ENCODE assay signal across 13 cellular contexts in the genomic region with DNA sequence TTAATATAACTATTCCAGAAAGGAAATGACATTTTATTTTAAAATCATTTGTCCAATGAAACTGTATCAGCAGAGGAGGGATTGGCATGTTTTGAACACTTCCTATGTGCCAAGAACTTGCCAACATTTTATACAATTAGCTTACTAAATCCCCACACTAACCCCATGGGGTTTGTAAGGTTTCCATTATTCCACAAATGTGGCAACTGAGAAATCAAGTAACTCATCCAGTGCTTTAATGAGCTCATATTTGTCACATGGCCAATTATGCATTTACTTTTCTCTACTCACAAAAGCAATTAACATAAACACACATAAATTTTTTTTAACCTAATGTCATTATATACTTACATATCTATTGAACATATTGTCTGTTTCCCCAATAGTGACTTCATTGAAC.
"Had no signal": no experiment of that assay in that cellular context is flagged by ENCODE, and none has a peak within 500 bp of the region (broad histone marks: within the 10 kb centered on the region; RNA-seq: fewer than 3 reads in every experiment).

No MANE protein-coding gene starts in this region.

- DNase-seq: activated CD4-positive, alpha-beta T cell treated with anti-CD3 and anti-CD28 coated beads, Interleukin-2, amount 50 U/mL, for 4 hours; activated CD4-positive, CD25-positive, alpha-beta regulatory T cell treated with anti-CD3 and anti-CD28 coated beads, Interleukin-2, amount 50 U/mL, for 72 hours; activated naive CD4-positive, alpha-beta T cell treated with anti-CD3 and anti-CD28 coated beads for 36 hours; foreskin melanocyte; head of caudate nucleus; immature natural killer cell; nucleus accumbens; stimulated activated CD4-positive, alpha-beta T cell treated with anti-CD3 and anti-CD28 coated beads, Interleukin-2, amount 100 ng/mL, for 48 hours; stimulated activated naive B cell treated with anti-CD40 and anti-IgM and Interleukin-4, amounts not matched to agents 10 μg/mL and 1 μg/mL and 100 μg/mL, for 72 hours; thyroid gland; uterus had no signal

- ATAC-seq: activated T-helper 17 cell treated with anti-CD3 and anti-CD28 coated beads, Interleukin-2, amount 50 U/mL, for 72 hours; esophagus mucosa; stimulated activated naive B cell treated with anti-CD40 and anti-IgM and Interleukin-4, amounts not matched to agents 10 μg/mL and 1 μg/mL and 100 μg/mL, for 72 hours had no signal

- H3K27me3 ChIP-seq: thyroid gland, uterus had no signal

- H3K4me1 ChIP-seq: thyroid gland, uterus had no signal

- H3K9me3 ChIP-seq: thyroid gland, uterus had no signal

- H3K4me3 ChIP-seq: thyroid gland, uterus had no signal

- H3K36me3 ChIP-seq: thyroid gland, uterus had no signal

- H3K27ac ChIP-seq: thyroid gland, uterus had no signal
